In the genomic region with DNA sequence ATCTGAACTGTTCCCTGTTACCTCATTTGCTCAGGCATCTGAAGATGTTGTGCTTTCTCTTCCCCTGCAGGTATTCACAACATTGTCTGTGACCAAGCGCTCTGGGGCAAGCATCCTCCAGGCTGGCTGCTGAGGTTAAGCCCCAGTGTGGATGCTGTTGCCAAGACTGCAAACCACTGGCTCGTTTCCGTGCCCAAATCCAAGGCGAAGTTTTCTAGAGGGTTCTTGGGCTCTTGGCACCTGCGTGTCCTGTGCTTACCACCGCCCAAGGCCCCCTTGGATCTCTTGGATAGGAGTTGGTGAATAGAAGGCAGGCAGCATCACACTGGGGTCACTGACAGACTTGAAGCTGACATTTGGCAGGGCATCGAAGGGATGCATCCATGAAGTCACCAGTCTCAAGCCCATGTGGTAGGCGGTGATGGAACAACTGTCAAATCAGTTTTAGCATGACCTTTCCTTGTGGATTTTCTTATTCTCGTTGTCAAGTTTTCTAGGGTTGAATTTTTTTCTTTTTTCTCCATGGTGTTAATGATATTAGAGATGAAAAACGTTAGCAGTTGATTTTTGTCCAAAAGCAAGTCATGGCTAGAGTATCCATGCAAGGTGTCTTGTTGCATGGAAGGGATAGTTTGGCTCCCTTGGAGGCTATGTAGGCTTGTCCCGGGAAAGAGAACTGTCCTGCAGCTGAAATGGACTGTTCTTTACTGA, we compare ENCODE assay signal across 1 cellular context.
TF ChIP-seq lines count a peak whose summit lies in the region.

No MANE protein-coding gene starts in this region.

TF ChIP-seq in HepG2, 621 proteins besides CTCF, POLR2A, EP300 and RAD21:
- peak; percentile 76 for TF ChIP-seq RBM22 (optimal IDR thresholded peaks at IDR 0.05; ENCODE audit: low read length)
- 0 out of 2 replicates have a peak, but pooled peaks have one; percentile 23 for TF ChIP-seq POLR2G (IDR thresholded peaks at IDR 0.05; ENCODE audit: low read depth, low read length)
- no peak for TF ChIP-seq CBX5 (CRISPR knock-in tag; IDR thresholded peaks at IDR 0.05; ENCODE audit: borderline replicate concordance)
- TF ChIP-seq E2F1 (CRISPR knock-in tag; IDR thresholded peaks at IDR 0.05): no peak
- TF ChIP-seq, protein P1, sequence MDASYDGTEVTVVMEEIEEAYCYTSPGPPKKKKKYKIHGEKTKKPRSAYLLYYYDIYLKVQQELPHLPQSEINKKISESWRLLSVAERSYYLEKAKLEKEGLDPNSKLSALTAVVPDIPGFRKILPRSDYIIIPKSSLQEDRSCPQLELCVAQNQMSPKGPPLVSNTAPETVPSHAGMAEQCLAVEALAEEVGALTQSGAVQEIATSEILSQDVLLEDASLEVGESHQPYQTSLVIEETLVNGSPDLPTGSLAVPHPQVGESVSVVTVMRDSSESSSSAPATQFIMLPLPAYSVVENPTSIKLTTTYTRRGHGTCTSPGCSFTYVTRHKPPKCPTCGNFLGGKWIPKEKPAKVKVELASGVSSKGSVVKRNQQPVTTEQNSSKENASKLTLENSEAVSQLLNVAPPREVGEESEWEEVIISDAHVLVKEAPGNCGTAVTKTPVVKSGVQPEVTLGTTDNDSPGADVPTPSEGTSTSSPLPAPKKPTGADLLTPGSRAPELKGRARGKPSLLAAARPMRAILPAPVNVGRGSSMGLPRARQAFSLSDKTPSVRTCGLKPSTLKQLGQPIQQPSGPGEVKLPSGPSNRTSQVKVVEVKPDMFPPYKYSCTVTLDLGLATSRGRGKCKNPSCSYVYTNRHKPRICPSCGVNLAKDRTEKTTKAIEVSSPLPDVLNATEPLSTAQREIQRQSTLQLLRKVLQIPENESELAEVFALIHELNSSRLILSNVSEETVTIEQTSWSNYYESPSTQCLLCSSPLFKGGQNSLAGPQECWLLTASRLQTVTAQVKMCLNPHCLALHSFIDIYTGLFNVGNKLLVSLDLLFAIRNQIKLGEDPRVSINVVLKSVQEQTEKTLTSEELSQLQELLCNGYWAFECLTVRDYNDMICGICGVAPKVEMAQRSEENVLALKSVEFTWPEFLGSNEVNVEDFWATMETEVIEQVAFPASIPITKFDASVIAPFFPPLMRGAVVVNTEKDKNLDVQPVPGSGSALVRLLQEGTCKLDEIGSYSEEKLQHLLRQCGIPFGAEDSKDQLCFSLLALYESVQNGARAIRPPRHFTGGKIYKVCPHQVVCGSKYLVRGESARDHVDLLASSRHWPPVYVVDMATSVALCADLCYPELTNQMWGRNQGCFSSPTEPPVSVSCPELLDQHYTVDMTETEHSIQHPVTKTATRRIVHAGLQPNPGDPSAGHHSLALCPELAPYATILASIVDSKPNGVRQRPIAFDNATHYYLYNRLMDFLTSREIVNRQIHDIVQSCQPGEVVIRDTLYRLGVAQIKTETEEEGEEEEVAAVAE (CRISPR knock-in tag; IDR thresholded peaks at IDR 0.05; ENCODE audit: borderline replicate concordance): no peak
